ENCODE assay signal across 9 cellular contexts in the genomic region with DNA sequence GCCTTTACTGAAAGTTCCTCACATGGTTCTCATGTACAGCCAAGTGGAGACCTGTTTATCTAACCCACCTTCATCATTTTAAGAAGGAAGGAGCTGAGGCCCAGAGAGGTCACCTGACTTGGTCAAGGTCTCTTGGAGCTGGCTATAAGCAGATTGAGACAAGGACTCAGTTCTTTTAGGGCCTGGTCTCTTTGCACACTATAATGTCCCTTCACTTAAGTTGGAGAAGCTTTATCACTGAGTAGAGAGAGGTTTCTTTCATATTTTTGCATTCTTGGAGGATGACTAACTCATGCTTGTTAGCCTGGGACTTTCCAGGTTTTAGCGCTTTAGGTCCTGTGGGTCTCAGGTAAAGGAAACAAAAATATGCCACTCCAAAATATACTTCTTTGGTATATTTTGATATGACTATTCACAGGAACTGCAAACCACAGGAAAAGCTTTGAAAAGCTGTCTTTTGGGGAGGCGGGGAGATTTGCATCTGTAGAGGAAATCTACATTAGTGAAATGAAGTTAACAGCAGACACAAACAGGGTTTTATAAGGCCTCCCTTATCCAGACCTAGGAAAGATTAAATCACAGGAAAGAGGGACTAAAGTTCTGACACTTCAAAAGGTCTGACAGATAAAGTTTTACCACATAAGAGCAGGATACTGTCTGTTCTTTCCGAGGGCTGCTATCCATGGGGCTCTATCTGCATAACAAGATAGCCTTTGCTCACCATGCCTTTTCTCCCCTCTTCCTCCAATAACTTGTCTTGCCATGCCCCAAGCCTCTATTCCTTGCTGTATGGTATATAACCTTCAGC.
A peak's percentile ranks its signal among the peaks of the same experiment; 100 is the strongest.
DNase-seq lines count a peak whose midpoint lies in the region; ATAC-seq, FAIRE-seq and TF ChIP-seq lines count a peak whose summit lies in the region.
"Had no signal": no experiment of that assay in that cellular context is flagged by ENCODE, and none has a peak within 500 bp of the region (broad histone marks: within the 10 kb centered on the region; RNA-seq: fewer than 3 reads in every experiment).

No MANE protein-coding gene starts in this region.

- WGBS in pancreas, 2 donors: 73 to 82% methylated on average over 3 of the region's 3 CpGs
- 22 to 28% methylated on average over 3 of the region's 3 CpGs for WGBS in esophagus squamous epithelium, 2 donors

- no peaks in the 10 kb centered on the region for H3K27me3 ChIP-seq in pancreas
- H3K27me3 ChIP-seq in esophagus squamous epithelium: no peaks in the 10 kb centered on the region

- FAIRE-seq in pancreas (lab: Jason Lieb, UNC): no peak

- peaks cover 0 to 9% (median 0%) of the 10 kb centered on the region in 3 donors for H3K4me1 ChIP-seq in pancreas
- peaks cover 9 to 18% (median 9%) of the 10 kb centered on the region in 3 donors for H3K4me1 ChIP-seq in esophagus squamous epithelium

- H3K36me3 ChIP-seq in pancreas: no peaks in the 10 kb centered on the region
- no peaks in the 10 kb centered on the region for H3K36me3 ChIP-seq in esophagus squamous epithelium

- no peak for TF ChIP-seq POLR2A in esophagus squamous epithelium (IDR thresholded peaks at IDR 0.05)

- no peak for TF ChIP-seq EP300 in Ishikawa (IDR thresholded peaks at IDR 0.05; ENCODE audit: borderline replicate concordance)

- peak overlapping the region in 2 of 4 donors; percentile 62 to 73 for H3K27ac ChIP-seq in pancreas
- peak overlapping the region in 1 of 4 donors; percentile 47 for H3K27ac ChIP-seq in esophagus squamous epithelium
- H3K27ac ChIP-seq: C4-2B had no signal

- ATAC-seq in pancreas: peak in 3 of 4 donors; percentile 69 to 90 (median 76)

- H3K4me3 ChIP-seq in pancreas (no peak overlapping the region), esophagus squamous epithelium (no peak overlapping the region)

- no peak for TF ChIP-seq RAD21 in Ishikawa (IDR thresholded peaks at IDR 0.05; ENCODE audit: low read depth)

- intact Hi-C loops in pancreas (cut with DNase I) (loop anchor here in 1 of 3 donors (10.0 kb wide), 1 partner anchor 54 kb away; no protein-coding TSS in a partner anchor), esophagus squamous epithelium (cut with DNase I) (no loop called here)

- H3K9me3 ChIP-seq in pancreas: no peaks in the 10 kb centered on the region
- H3K9me3 ChIP-seq in esophagus squamous epithelium: no peaks in the 10 kb centered on the region

- peak; percentile 55 for DNase-seq in activated naive CD4-positive, alpha-beta T cell treated with Interleukin-2 at 50 U/mL for 16 hours
- DNase-seq in activated naive CD4-positive, alpha-beta T cell (lab: John Stamatoyannopoulos, UW): no peak
- peak; percentile 58 for DNase-seq in activated naive CD4-positive, alpha-beta T cell treated with anti-CD3 and anti-CD28 coated beads, Interleukin-2, amount 50 U/mL, for 16 hours
- DNase-seq in pancreas: no peak
- no peak for DNase-seq in esophagus squamous epithelium (lab: John Stamatoyannopoulos, UW)
- no peak for DNase-seq in HK-2 (ENCODE audit: unreplicated experiment)
- no peak for DNase-seq in activated gamma-delta T cell treated with Interleukin-2 at 50 U/mL for 16 hours

- TF ChIP-seq CTCF in pancreas (IDR thresholded peaks at IDR 0.05) (no peak), esophagus squamous epithelium (IDR thresholded peaks at IDR 0.05) (no peak)

TF ChIP-seq in Ishikawa, 13 proteins besides CTCF, POLR2A, EP300 and RAD21:
- TF ChIP-seq, protein P1, sequence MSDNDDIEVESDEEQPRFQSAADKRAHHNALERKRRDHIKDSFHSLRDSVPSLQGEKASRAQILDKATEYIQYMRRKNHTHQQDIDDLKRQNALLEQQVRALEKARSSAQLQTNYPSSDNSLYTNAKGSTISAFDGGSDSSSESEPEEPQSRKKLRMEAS (IDR thresholded peaks at IDR 0.05): no peak
- no peak for TF ChIP-seq TEAD4 (IDR thresholded peaks at IDR 0.05)
- TF ChIP-seq ZBTB7A (IDR thresholded peaks at IDR 0.05; ENCODE audit: low read depth): no peak
- TF ChIP-seq, protein P2, sequence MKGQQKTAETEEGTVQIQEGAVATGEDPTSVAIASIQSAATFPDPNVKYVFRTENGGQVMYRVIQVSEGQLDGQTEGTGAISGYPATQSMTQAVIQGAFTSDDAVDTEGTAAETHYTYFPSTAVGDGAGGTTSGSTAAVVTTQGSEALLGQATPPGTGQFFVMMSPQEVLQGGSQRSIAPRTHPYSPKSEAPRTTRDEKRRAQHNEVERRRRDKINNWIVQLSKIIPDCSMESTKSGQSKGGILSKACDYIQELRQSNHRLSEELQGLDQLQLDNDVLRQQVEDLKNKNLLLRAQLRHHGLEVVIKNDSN (IDR thresholded peaks at IDR 0.05): peak; percentile 22; the same call in 1 of the 2 replicates

Comparison
In these comparisons a context has a peak if more than half of its experiments do, and no peak if none do; other contexts are left out.
1. DNase-seq: peak in activated naive CD4-positive, alpha-beta T cell treated with Interleukin-2 at 50 U/mL for 16 hours (single experiment) and activated naive CD4-positive, alpha-beta T cell treated with anti-CD3 and anti-CD28 coated beads, Interleukin-2, amount 50 U/mL, for 16 hours (single experiment); none in activated naive CD4-positive, alpha-beta T cell (0 of 4), pancreas (0 of 6), esophagus squamous epithelium (single experiment), HK-2 (single experiment) and activated gamma-delta T cell treated with Interleukin-2 at 50 U/mL for 16 hours (single experiment).